ENCODE assay signal across 8 cellular contexts in genomic region chr11:6746086-6746618, GRCh38. TPM values are rescaled to one million over a fixed set of nuclear protein-coding genes. Genes with fewer than 3 reads are reported as not detected.
A peak's percentile ranks its signal among the peaks of the same experiment; 100 is the strongest.
DNase-seq lines count a peak whose midpoint lies in the region; ATAC-seq and TF ChIP-seq lines count a peak whose summit lies in the region.

No MANE protein-coding gene starts in this region.

- peaks cover 5% of the 10 kb centered on the region for H3K9me3 Mint-ChIP-seq in activated naive CD8-positive, alpha-beta T cell treated with anti-CD3 and anti-CD28 coated beads for 36 hours

- H3K4ac ChIP-seq in neuronal stem cell (ENCODE audit: low read length) = no peak overlapping the region

- POLR2A ChIA-PET in GM10248 (lab: Yijun Ruan, JAX) = no interaction called here

- no peak overlapping the region for H3K4me3 Mint-ChIP-seq in activated naive CD8-positive, alpha-beta T cell treated with anti-CD3 and anti-CD28 coated beads for 36 hours

- H3K23ac ChIP-seq in neuronal stem cell (ENCODE audit: low read depth, low read length, poor library complexity) = no peak overlapping the region

- no peaks in the 10 kb centered on the region for H3K9me3 ChIP-seq in BE2C
- H3K9me3 ChIP-seq in neuronal stem cell (replicated peaks in 1 of 2; ENCODE audit: control insufficient read depth in 2 of 2, insufficient read depth in 1 of 2, low read depth in 1 of 2, low read length in 2 of 2) = no peaks in the 10 kb centered on the region

- no peak overlapping the region for H3K4me2 ChIP-seq in neuronal stem cell (ENCODE audit: insufficient read depth, low read length, poor library complexity, severe bottlenecking)

- H3K14ac ChIP-seq in neuronal stem cell (ENCODE audit: low read length) = no peak overlapping the region

- H3K36me3 ChIP-seq in BE2C (no peaks in the 10 kb centered on the region), neuronal stem cell (replicated peaks in 1 of 2; ENCODE audit: control insufficient read depth in 2 of 2, insufficient read depth in 2 of 2, low read length in 2 of 2) (no peaks in the 10 kb centered on the region)

- H4K91ac ChIP-seq in neuronal stem cell (ENCODE audit: low read depth, low read length, poor library complexity) = no peak overlapping the region

- TF ChIP-seq CTCF in GM10248 (IDR thresholded peaks at IDR 0.05; ENCODE audit: control extremely low read depth, extremely low read depth, low read depth, missing control alignments) (no peak), BE2C (IDR thresholded peaks at IDR 0.05; ENCODE audit: low read depth, low read length) (no peak)

- H2AFZ ChIP-seq in neuronal stem cell (ENCODE audit: low read length) = no peak overlapping the region

- H3K27me3 ChIP-seq in BE2C = peaks cover 28% of the 10 kb centered on the region
- H3K27me3 ChIP-seq in neuronal stem cell (ENCODE audit: control insufficient read depth in 3 of 3, insufficient read depth in 3 of 3, low read depth in 1 of 3, low read length in 3 of 3) = no peaks in the 10 kb centered on the region

- DNase-seq in GM10248 (ENCODE audit: extremely low spot score) (peak; percentile 44), KG1 (lab: John Stamatoyannopoulos, UW) (peak; percentile 78), pons (ENCODE audit: low spot score) (peak; percentile 13), BE2C (no peak), neuronal stem cell (ENCODE audit: low spot score) (no peak), 8988T (no peak)
- peak; percentile 35 for DNase-seq in activated naive CD8-positive, alpha-beta T cell treated with anti-CD3 and anti-CD28 coated beads for 36 hours

- WGBS in neuronal stem cell (ENCODE audit: extremely low coverage in 2 of 2, insufficient read length in 2 of 2, insufficient replicate concordance in 1 of 2), 2 donors = no CpG with 5 or more reads among the region's 5 CpGs

- no peak overlapping the region for H4K8ac ChIP-seq in neuronal stem cell (ENCODE audit: low read depth, low read length)

- no peak overlapping the region for H2BK15ac ChIP-seq in neuronal stem cell (ENCODE audit: low read length)

- no peak overlapping the region for H3K9ac ChIP-seq in neuronal stem cell (ENCODE audit: low read depth, low read length, poor library complexity)

- H2BK5ac ChIP-seq in neuronal stem cell (ENCODE audit: low read length) = no peak overlapping the region

- H3K4me3 ChIP-seq in BE2C (ENCODE audit: low read depth, low read length) = no peak overlapping the region
- H3K4me3 ChIP-seq in neuronal stem cell (ENCODE audit: low read length in 2 of 2) = no peak overlapping the region

- no peaks in the 10 kb centered on the region for H3K27me3 Mint-ChIP-seq in activated naive CD8-positive, alpha-beta T cell treated with anti-CD3 and anti-CD28 coated beads for 36 hours

- H3K79me1 ChIP-seq in neuronal stem cell (ENCODE audit: low read depth, low read length) = no peaks in the 10 kb centered on the region

- H3K4me1 ChIP-seq in BE2C = no peaks in the 10 kb centered on the region
- no peaks in the 10 kb centered on the region for H3K4me1 ChIP-seq in neuronal stem cell (ENCODE audit: control insufficient read depth in 2 of 2, insufficient read depth in 1 of 2, low read depth in 1 of 2, low read length in 2 of 2)

- no peak overlapping the region for H3K18ac ChIP-seq in neuronal stem cell (ENCODE audit: low read length)

- H3K27ac Mint-ChIP-seq in activated naive CD8-positive, alpha-beta T cell treated with anti-CD3 and anti-CD28 coated beads for 36 hours = no peak overlapping the region

- CTCF ChIA-PET in GM10248 (lab: Yijun Ruan, JAX) = interaction anchor here (0.9 to 15.2 kb wide), 8 partner anchors 8 to 367 kb away, joined by 3 to 259 read pairs (median 6); partner anchors contain the start of gene MRPL17

- no peak overlapping the region for H2BK12ac ChIP-seq in neuronal stem cell (ENCODE audit: low read length)

- H3K27ac ChIP-seq in neuronal stem cell (replicated peaks; ENCODE audit: low read length) = no peak overlapping the region

- no peak overlapping the region for H2BK120ac ChIP-seq in neuronal stem cell (ENCODE audit: low read depth, low read length)

- no peak overlapping the region for H2AK5ac ChIP-seq in neuronal stem cell (ENCODE audit: low read depth, low read length)

- peaks cover 14% of the 10 kb centered on the region for H3K36me3 Mint-ChIP-seq in activated naive CD8-positive, alpha-beta T cell treated with anti-CD3 and anti-CD28 coated beads for 36 hours

- peaks cover 31% of the 10 kb centered on the region for H3K4me1 Mint-ChIP-seq in activated naive CD8-positive, alpha-beta T cell treated with anti-CD3 and anti-CD28 coated beads for 36 hours

- ATAC-seq in GM21423 (IDR thresholded peaks at IDR 0.05; ENCODE audit: unreplicated experiment) = peak; percentile 82

RNA-seq across cellular contexts. Expression of gene OR2AG2, which starts 25.6 kb away (rescaled TPM):
- under 1 TPM; 0.08 to 0.18 TPM for total RNA-seq in activated naive CD8-positive, alpha-beta T cell treated with anti-CD3 and anti-CD28 coated beads for 36 hours
- polyA plus RNA-seq in BE2C (2012; ENCODE audit: insufficient read depth, insufficient read length, low read depth) = not detected
- polyA plus RNA-seq in neuronal stem cell (2013, experiment 1 of 2) = 0.17 TPM
- 0.12 TPM for polyA plus RNA-seq in neuronal stem cell (2013, experiment 2 of 2)

RNA-seq across cellular contexts. Expression of gene OR2AG1, which starts 36.7 kb away (rescaled TPM):
- not detected for total RNA-seq in activated naive CD8-positive, alpha-beta T cell treated with anti-CD3 and anti-CD28 coated beads for 36 hours
- polyA plus RNA-seq in BE2C (2012; ENCODE audit: insufficient read depth, insufficient read length, low read depth) = 0.51 TPM
- not detected for polyA plus RNA-seq in neuronal stem cell (2013, experiment 1 of 2)
- polyA plus RNA-seq in neuronal stem cell (2013, experiment 2 of 2) = not detected

RNA-seq across cellular contexts. Expression of gene OR6A2, which starts 53.3 kb away (rescaled TPM):
- under 1 TPM; 0.04 to 0.10 TPM for total RNA-seq in activated naive CD8-positive, alpha-beta T cell treated with anti-CD3 and anti-CD28 coated beads for 36 hours
- polyA plus RNA-seq in BE2C (2012; ENCODE audit: insufficient read depth, insufficient read length, low read depth) = not detected
- not detected for polyA plus RNA-seq in neuronal stem cell (2013, experiment 1 of 2)
- 0.01 TPM for polyA plus RNA-seq in neuronal stem cell (2013, experiment 2 of 2)

Comparison
In these comparisons a context has a peak if more than half of its experiments do, and no peak if none do; other contexts are left out.
1. DNase-seq: peak in GM10248 (single experiment), KG1 (single experiment), activated naive CD8-positive, alpha-beta T cell treated with anti-CD3 and anti-CD28 coated beads for 36 hours (single experiment) and pons (single experiment); none in BE2C (single experiment), neuronal stem cell (single experiment) and 8988T (single experiment).